Comparison of ENCODE assay signal across 11 cellular contexts in genomic region chr4:47287735-47288134, GRCh38.
A peak's percentile ranks its signal among the peaks of the same experiment; 100 is the strongest.
DNase-seq lines count a peak whose midpoint lies in the region; ATAC-seq and TF ChIP-seq lines count a peak whose summit lies in the region.
"Had no signal": no experiment of that assay in that cellular context is flagged by ENCODE, and none has a peak within 500 bp of the region (broad histone marks: within the 10 kb centered on the region; RNA-seq: fewer than 3 reads in every experiment).

No MANE protein-coding gene starts in this region.

- DNase-seq in AG08396 (ENCODE audit: low spot score) (peak; percentile 22), cardiac fibroblast (ENCODE audit: low read depth in 2 of 2) (peak; percentile 55 to 68), osteocyte (ENCODE audit: extremely low spot score, unreplicated experiment) (no peak), coronary artery (ENCODE audit: low spot score) (no peak), NCI-H2171 treated with DMSO at 0.1 percent for 48 hours (lab: John Stamatoyannopoulos, UW) (no peak)
- no peak for DNase-seq in stimulated activated CD8-positive, alpha-beta memory T cell treated with anti-CD3 and anti-CD28 coated beads, Interleukin-4, amount 100 ng/mL, for 48 hours
- DNase-seq: effector memory CD4-positive, alpha-beta T cell; pancreas had no signal

- peak; percentile 91 for ATAC-seq in GM21381 (IDR thresholded peaks at IDR 0.05; ENCODE audit: unreplicated experiment)
- peak; percentile 95 for ATAC-seq in HG03520 (IDR thresholded peaks at IDR 0.05; ENCODE audit: unreplicated experiment)
- ATAC-seq: pancreas had no signal

- H3K4me1 Mint-ChIP-seq in osteocyte (ENCODE audit: unreplicated experiment): no peaks in the 10 kb centered on the region

- H3K27ac Mint-ChIP-seq in osteocyte (ENCODE audit: unreplicated experiment): no peak overlapping the region

- H3K4me3 ChIP-seq in cardiac fibroblast (replicated peaks in 1 of 2; ENCODE audit: low read depth in 2 of 2, low read length in 2 of 2) (no peak overlapping the region), coronary artery (no peak overlapping the region)
- H3K4me3 ChIP-seq: pancreas had no signal

- H3K27ac ChIP-seq in coronary artery: no peak overlapping the region
- H3K27ac ChIP-seq: C4-2B, pancreas had no signal

- no peaks in the 10 kb centered on the region for H3K36me3 Mint-ChIP-seq in osteocyte (ENCODE audit: unreplicated experiment)

- H3K4me3 Mint-ChIP-seq in osteocyte (ENCODE audit: unreplicated experiment): no peak overlapping the region

- no peaks in the 10 kb centered on the region for H3K9me3 Mint-ChIP-seq in osteocyte (ENCODE audit: unreplicated experiment)

- H3K27me3 Mint-ChIP-seq in osteocyte (ENCODE audit: unreplicated experiment): peaks cover 12% of the 10 kb centered on the region

- TF ChIP-seq CTCF in cardiac fibroblast (IDR thresholded peaks at IDR 0.05; ENCODE audit: low read depth, low read length) (no peak), osteocyte (IDR thresholded peaks at IDR 0.05) (no peak), coronary artery (IDR thresholded peaks at IDR 0.05) (no peak)

Comparison
In these comparisons a context has a peak if more than half of its experiments do, and no peak if none do; other contexts are left out.
1. DNase-seq: peak in AG08396 (single experiment) and cardiac fibroblast (2 of 2); none in osteocyte (single experiment), stimulated activated CD8-positive, alpha-beta memory T cell treated with anti-CD3 and anti-CD28 coated beads, Interleukin-4, amount 100 ng/mL, for 48 hours (single experiment), coronary artery (single experiment) and NCI-H2171 treated with DMSO at 0.1 percent for 48 hours (single experiment).